ENCODE assay signal across 8 cellular contexts in genomic region chr19:14004619-14005380, GRCh38. TPM values are rescaled to one million over a fixed set of nuclear protein-coding genes. Genes with fewer than 3 reads are reported as not detected.
DNase-seq lines count a peak whose midpoint lies in the region; ATAC-seq, FAIRE-seq and TF ChIP-seq lines count a peak whose summit lies in the region.

No MANE protein-coding gene starts in this region.

- no peak for DNase-seq in GM12891 (ENCODE audit: insufficient read length, low spot score)
- DNase-seq in SK-N-MC (ENCODE audit: low read depth, low spot score), result no peak
- DNase-seq in fibroblast of lung (ENCODE audit: low read depth in 2 of 2), result no peak
- no peak for DNase-seq in nephron progenitor cell
- no peak for DNase-seq in SK-N-DZ (ENCODE audit: low spot score)
- no peak for DNase-seq in middle frontal gyrus (ENCODE audit: extremely low spot score, low spot score)

- FAIRE-seq in GM12891 (lab: Jason Lieb, UNC), result peak; percentile 35

- TF ChIP-seq POLR2A in GM12891 (IDR thresholded peaks at IDR 0.05; ENCODE audit: low read depth, low read length), result no peak

- H3K9me3 Mint-ChIP-seq in nephron progenitor cell, result peaks cover 13% of the 10 kb centered on the region

- ATAC-seq in GM18502 (IDR thresholded peaks at IDR 0.05; ENCODE audit: poor library complexity, unreplicated experiment) (no peak), HG03095 (IDR thresholded peaks at IDR 0.05; ENCODE audit: unreplicated experiment) (no peak)

- peak overlapping the region; percentile 78 for H3K4me3 Mint-ChIP-seq in nephron progenitor cell

- peaks cover 40% of the 10 kb centered on the region for H3K4me1 Mint-ChIP-seq in nephron progenitor cell

- H3K36me3 ChIP-seq in SK-N-MC (ENCODE audit: insufficient read depth, low read length), result no peaks in the 10 kb centered on the region; the same call in 1 of the 2 replicates
- H3K36me3 ChIP-seq in fibroblast of lung (ENCODE audit: control insufficient read depth, insufficient read depth, low read length), result no peaks in the 10 kb centered on the region

- peak overlapping the region; percentile 83 for H3K4me2 ChIP-seq in fibroblast of lung (ENCODE audit: extremely low read depth, insufficient read depth, low read length)

- peak overlapping the region; percentile 97 for H3K27ac Mint-ChIP-seq in nephron progenitor cell

- H2AFZ ChIP-seq in fibroblast of lung (ENCODE audit: low read length), result peak overlapping the region; percentile 43

- TF ChIP-seq CTCF in fibroblast of lung (conservative IDR thresholded peaks at IDR 0.05 in 1 of 2, IDR thresholded peaks at IDR 0.05 in 1 of 2; ENCODE audit: low read depth in 1 of 2, low read length in 2 of 2) (no peak), nephron progenitor cell (IDR thresholded peaks at IDR 0.05) (no peak)

- H3K9ac ChIP-seq in SK-N-MC (ENCODE audit: insufficient read length) (no peak overlapping the region), fibroblast of lung (ENCODE audit: insufficient read depth, low read length) (peak overlapping the region; percentile 20)

- H3K4me3 ChIP-seq in SK-N-MC, result peak overlapping the region; percentile 92
- H3K4me3 ChIP-seq in fibroblast of lung (replicated peaks in 1 of 4; ENCODE audit: control extremely low read depth in 1 of 4, insufficient read depth in 1 of 4, low read depth in 3 of 4, low read length in 4 of 4), result peak overlapping the region; percentile 11 to 73 (median 28)

- no peaks in the 10 kb centered on the region for H3K9me3 ChIP-seq in SK-N-MC (ENCODE audit: low read depth, low read length)
- H3K9me3 ChIP-seq in fibroblast of lung (ENCODE audit: control insufficient read depth, insufficient read depth, low read depth, low read length), result no peaks in the 10 kb centered on the region

- no peaks in the 10 kb centered on the region for H4K20me1 ChIP-seq in fibroblast of lung (ENCODE audit: control insufficient read depth, extremely low read depth, insufficient read depth, low read length)

- peak overlapping the region; percentile 62; the same call in 1 of the 2 replicates for H3K27ac ChIP-seq in SK-N-MC
- peak overlapping the region; percentile 66 for H3K27ac ChIP-seq in fibroblast of lung (ENCODE audit: insufficient read depth, low read length)

- H3K27me3 Mint-ChIP-seq in nephron progenitor cell (ENCODE audit: low read depth, poor library complexity), result no peaks in the 10 kb centered on the region

- H3K36me3 Mint-ChIP-seq in nephron progenitor cell (ENCODE audit: low read depth), result peaks cover 15% of the 10 kb centered on the region

- peaks cover 15% of the 10 kb centered on the region for H3K4me1 ChIP-seq in fibroblast of lung (ENCODE audit: control insufficient read depth, extremely low read depth, insufficient read depth, low read length)

- H3K79me2 ChIP-seq in fibroblast of lung (ENCODE audit: control insufficient read depth, insufficient read depth, low read length), result peaks cover 5% of the 10 kb centered on the region

- no peaks in the 10 kb centered on the region for H3K27me3 ChIP-seq in fibroblast of lung (ENCODE audit: control insufficient read depth, insufficient read depth, low read length)

TF ChIP-seq in GM12891, 5 proteins besides CTCF, POLR2A, EP300 and RAD21:
- TF ChIP-seq SPI1 (IDR thresholded peaks at IDR 0.05; ENCODE audit: low read depth, low read length) (peak; percentile 94), TAF1 (IDR thresholded peaks at IDR 0.05; ENCODE audit: low read depth, low read length) (0 out of 2 replicates have a peak, but pooled peaks have one; percentile 17), PAX5 (IDR thresholded peaks at IDR 0.05; ENCODE audit: insufficient read depth, low read length, severe bottlenecking) (no peak)

RNA-seq across cellular contexts. Expression of gene RFX1, which starts 1.3 kb away (rescaled TPM):
- 3.4 TPM for polyA plus RNA-seq in GM12891 (2012; ENCODE audit: low read depth, missing spikeins)
- total RNA-seq in fibroblast of lung, result 1.0 and 2.6 TPM in 2 replicates
- polyA plus RNA-seq in fibroblast of lung, result 0.44 and 2.4 TPM in 2 replicates
- polyA plus RNA-seq in fibroblast of lung (2012), result 4.3 and 6.7 TPM in 2 replicates
- polyA minus RNA-seq in fibroblast of lung (ENCODE audit: low replicate concordance), result 3.3 and 5.5 TPM in 2 replicates
- 1.2 and 1.7 TPM in 2 replicates for polyA plus RNA-seq in SK-N-DZ (2014; cell fraction: cytosol; rRNA removed)
- polyA plus RNA-seq in SK-N-DZ (2014; cell fraction: nucleus; rRNA removed), result 2.5 and 5.6 TPM in 2 replicates

RNA-seq across cellular contexts. Expression of gene RLN3, which starts 23.1 kb away (rescaled TPM):
- polyA plus RNA-seq in GM12891 (2012; ENCODE audit: low read depth, missing spikeins), result not detected
- total RNA-seq in fibroblast of lung, result not detected in 2 replicates
- polyA plus RNA-seq in fibroblast of lung, result not detected in 2 replicates
- polyA plus RNA-seq in fibroblast of lung (2012), result not detected in 2 replicates
- polyA minus RNA-seq in fibroblast of lung (ENCODE audit: low replicate concordance), result not detected in 2 replicates
- polyA plus RNA-seq in SK-N-DZ (2014; cell fraction: cytosol; rRNA removed), result not detected in 2 replicates
- polyA plus RNA-seq in SK-N-DZ (2014; cell fraction: nucleus; rRNA removed), result not detected in 2 replicates

RNA-seq across cellular contexts. Expression of gene IL27RA, which starts 26.8 kb away (rescaled TPM):
- polyA plus RNA-seq in GM12891 (2012; ENCODE audit: low read depth, missing spikeins), result 18.4 TPM
- 2.1 and 2.6 TPM in 2 replicates for total RNA-seq in fibroblast of lung
- 0.84 and 1.2 TPM in 2 replicates for polyA plus RNA-seq in fibroblast of lung
- 1.0 and 1.4 TPM in 2 replicates for polyA plus RNA-seq in fibroblast of lung (2012)
- 0.85 and 0.98 TPM in 2 replicates for polyA minus RNA-seq in fibroblast of lung (ENCODE audit: low replicate concordance)
- 0.37 and 1.1 TPM in 2 replicates for polyA plus RNA-seq in SK-N-DZ (2014; cell fraction: cytosol; rRNA removed)
- 0.46 and 1.4 TPM in 2 replicates for polyA plus RNA-seq in SK-N-DZ (2014; cell fraction: nucleus; rRNA removed)

RNA-seq across cellular contexts. Expression of gene DCAF15, which starts 52.5 kb away (rescaled TPM):
- polyA plus RNA-seq in GM12891 (2012; ENCODE audit: low read depth, missing spikeins), result 30.0 TPM
- 5.1 and 6.3 TPM in 2 replicates for total RNA-seq in fibroblast of lung
- polyA plus RNA-seq in fibroblast of lung, result 9.5 and 14.3 TPM in 2 replicates
- polyA plus RNA-seq in fibroblast of lung (2012), result 11.0 and 23.0 TPM in 2 replicates
- polyA minus RNA-seq in fibroblast of lung (ENCODE audit: low replicate concordance), result 13.7 and 40.2 TPM in 2 replicates
- polyA plus RNA-seq in SK-N-DZ (2014; cell fraction: cytosol; rRNA removed), result 36.7 and 46.9 TPM in 2 replicates
- 120 and 125 TPM in 2 replicates for polyA plus RNA-seq in SK-N-DZ (2014; cell fraction: nucleus; rRNA removed)

RNA-seq across cellular contexts. Expression of gene PALM3, which starts 57.1 kb away (rescaled TPM):
- polyA plus RNA-seq in GM12891 (2012; ENCODE audit: low read depth, missing spikeins), result not detected
- total RNA-seq in fibroblast of lung, result 0.51 and 1.3 TPM in 2 replicates
- 0.02 and 0.20 TPM in 2 replicates for polyA plus RNA-seq in fibroblast of lung
- polyA plus RNA-seq in fibroblast of lung (2012), result 0.50 and 2.0 TPM in 2 replicates
- polyA minus RNA-seq in fibroblast of lung (ENCODE audit: low replicate concordance), result 0.27 TPM in 1 of 2 replicates, not detected in the other
- 1.8 TPM in 1 of 2 replicates, not detected in the other for polyA plus RNA-seq in SK-N-DZ (2014; cell fraction: cytosol; rRNA removed)
- polyA plus RNA-seq in SK-N-DZ (2014; cell fraction: nucleus; rRNA removed), result 0.82 and 0.93 TPM in 2 replicates
